In the genomic region with DNA sequence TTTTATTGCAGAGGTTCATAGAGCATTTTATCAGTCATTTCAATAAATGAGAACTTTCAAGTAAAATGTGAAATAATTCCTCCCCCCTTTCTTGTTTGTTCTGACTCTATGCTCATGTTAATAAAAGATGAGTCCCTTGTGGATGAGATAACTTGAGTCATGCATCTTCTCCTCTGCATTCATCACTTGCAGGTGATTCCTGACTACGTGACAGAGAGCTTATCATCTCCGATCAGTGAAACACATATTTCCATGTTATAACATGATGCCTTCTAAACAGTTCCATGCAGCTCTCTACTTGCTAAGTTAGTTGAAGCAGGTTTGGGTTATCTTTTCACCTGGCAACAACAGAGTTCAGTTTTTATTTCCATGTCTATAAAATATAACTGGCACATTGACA, we compare ENCODE assay signal across 27 cellular contexts.
"Had no signal": no experiment of that assay in that cellular context is flagged by ENCODE, and none has a peak within 500 bp of the region (broad histone marks: within the 10 kb centered on the region; RNA-seq: fewer than 3 reads in every experiment).

No MANE protein-coding gene starts in this region.

- H3K36me3 ChIP-seq: brain microvascular endothelial cell, esophagus squamous epithelium had no signal

- H3K4me3 Mint-ChIP-seq: activated CD4-positive, alpha-beta T cell treated with anti-CD3 and anti-CD28 coated beads, Interleukin-2, amount 10 ng/mL, durations not matched to agents 7 days and 5 days; activated CD8-positive, alpha-beta T cell treated with anti-CD3 and anti-CD28 coated beads for 36 hours; activated naive CD8-positive, alpha-beta T cell; activated T-cell treated with anti-CD3 and anti-CD28 coated beads, Interleukin-2, amount 50 U/mL, for 4 hours; activated T-helper 17 cell treated with anti-CD3 and anti-CD28 coated beads, Interleukin-2, amount 50 U/mL, for 72 hours; effector memory CD8-positive, alpha-beta T cell; T-helper 17 cell; T-helper 2 cell treated with Interferon-gamma antibody and Interleukin-4, amounts not matched to agents 5 μg/mL and 100 μg/mL, for 36 hours; WTC11 had no signal

- DNase-seq: activated CD4-positive, alpha-beta T cell treated with anti-CD3 and anti-CD28 coated beads for 1 hour; activated CD4-positive, alpha-beta T cell treated with anti-CD3 and anti-CD28 coated beads for 4 hours; activated CD4-positive, alpha-beta T cell treated with anti-CD3 and anti-CD28 coated beads, Interleukin-2, amount 10 ng/mL, durations not matched to agents 7 days and 5 days; activated CD4-positive, alpha-beta T cell treated with anti-CD3 and anti-CD28 coated beads, Interleukin-2, amount 50 U/mL, for 4 hours; activated CD8-positive, alpha-beta memory T cell treated with anti-CD3 and anti-CD28 coated beads for 24 hours; activated CD8-positive, alpha-beta T cell treated with anti-CD3 and anti-CD28 coated beads for 36 hours; activated effector memory CD4-positive, alpha-beta T cell treated with Interleukin-2 at 50 U/mL for 16 hours; activated gamma-delta T cell treated with Interleukin-2 at 50 U/mL for 16 hours; activated naive CD4-positive, alpha-beta T cell treated with anti-CD3 and anti-CD28 coated beads, Interleukin-2, amount 50 U/mL, for 16 hours; activated naive CD4-positive, alpha-beta T cell treated with Interleukin-2 at 50 U/mL for 16 hours; activated T-cell treated with anti-CD3 and anti-CD28 coated beads, Interleukin-2, amount 50 U/mL, for 4 hours; amniotic stem cell; anterior cingulate cortex; brain microvascular endothelial cell; caudate nucleus; cortex of kidney; effector CD4-positive, alpha-beta T cell; effector memory CD8-positive, alpha-beta T cell; esophagus squamous epithelium; head of caudate nucleus; T-helper 1 cell; T-helper 17 cell; T1000 had no signal

- H3K4me3 ChIP-seq: esophagus squamous epithelium had no signal

- H3K27ac Mint-ChIP-seq: activated CD4-positive, alpha-beta T cell treated with anti-CD3 and anti-CD28 coated beads, Interleukin-2, amount 10 ng/mL, durations not matched to agents 7 days and 5 days; activated CD8-positive, alpha-beta T cell treated with anti-CD3 and anti-CD28 coated beads for 36 hours; activated naive CD8-positive, alpha-beta T cell; activated T-helper 17 cell treated with anti-CD3 and anti-CD28 coated beads, Interleukin-2, amount 50 U/mL, for 72 hours; effector memory CD8-positive, alpha-beta T cell; T-helper 17 cell; T-helper 2 cell treated with Interferon-gamma antibody and Interleukin-4, amounts not matched to agents 5 μg/mL and 100 μg/mL, for 36 hours had no signal

- ATAC-seq: activated CD8-positive, alpha-beta T cell treated with anti-CD3 and anti-CD28 coated beads for 36 hours; activated T-cell treated with anti-CD3 and anti-CD28 coated beads, Interleukin-2, amount 50 U/mL, for 4 hours; activated T-helper 17 cell treated with anti-CD3 and anti-CD28 coated beads, Interleukin-2, amount 50 U/mL, for 72 hours; effector memory CD8-positive, alpha-beta T cell; T-helper 17 cell had no signal

- H3K27ac ChIP-seq: brain microvascular endothelial cell, esophagus squamous epithelium had no signal

- H3K27me3 Mint-ChIP-seq: activated CD4-positive, alpha-beta T cell treated with anti-CD3 and anti-CD28 coated beads, Interleukin-2, amount 10 ng/mL, durations not matched to agents 7 days and 5 days; activated CD8-positive, alpha-beta T cell treated with anti-CD3 and anti-CD28 coated beads for 36 hours; activated naive CD8-positive, alpha-beta T cell; activated T-helper 17 cell treated with anti-CD3 and anti-CD28 coated beads, Interleukin-2, amount 50 U/mL, for 72 hours; effector memory CD8-positive, alpha-beta T cell; T-helper 17 cell had no signal

- H3K27me3 ChIP-seq: brain microvascular endothelial cell, esophagus squamous epithelium had no signal

- H3K36me3 Mint-ChIP-seq: activated naive CD8-positive, alpha-beta T cell had no signal

- H3K4me1 Mint-ChIP-seq: activated CD4-positive, alpha-beta T cell treated with anti-CD3 and anti-CD28 coated beads, Interleukin-2, amount 10 ng/mL, durations not matched to agents 7 days and 5 days; activated T-helper 17 cell treated with anti-CD3 and anti-CD28 coated beads, Interleukin-2, amount 50 U/mL, for 72 hours; T-helper 17 cell had no signal

- H3K4me1 ChIP-seq: esophagus squamous epithelium had no signal
